ENCODE assay signal across 10 cellular contexts in the genomic region with DNA sequence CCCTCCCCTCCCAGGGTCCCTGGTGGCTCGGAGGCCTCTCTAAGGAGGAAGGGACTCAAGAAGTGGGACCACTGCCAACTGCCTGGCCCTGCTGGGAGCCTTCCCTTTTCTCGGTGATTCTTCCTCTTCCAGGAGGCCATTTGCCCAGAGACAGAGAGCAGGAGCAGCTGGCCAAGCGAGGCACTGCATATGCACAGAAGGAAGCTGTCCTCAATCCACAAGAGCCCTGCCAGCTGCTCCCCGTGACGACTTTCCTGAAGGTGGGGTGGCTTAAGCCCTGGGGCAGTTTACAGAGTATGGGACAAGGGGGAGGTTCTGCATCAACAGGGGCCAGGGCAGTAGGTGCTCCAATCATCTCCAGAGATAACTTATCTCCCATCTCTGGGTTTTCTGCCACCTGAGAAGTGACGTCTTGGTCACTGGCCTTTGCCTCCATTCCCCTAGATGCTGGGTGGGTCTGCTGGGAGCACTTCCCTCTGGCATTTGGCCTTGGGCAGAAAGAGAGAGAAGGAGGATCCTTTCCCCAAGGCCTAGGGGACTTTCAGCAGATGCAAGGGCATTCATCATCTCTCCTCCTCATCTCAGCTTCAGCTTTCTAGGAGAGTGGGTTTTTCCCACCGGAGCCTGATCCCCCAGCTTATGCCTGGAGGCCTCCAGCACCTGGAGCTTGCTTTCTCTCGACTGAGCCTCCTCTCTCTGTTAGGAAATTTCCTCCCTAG. TPM values are rescaled to one million over a fixed set of nuclear protein-coding genes. Genes with fewer than 3 reads are reported as not detected.
DNase-seq lines count a peak whose midpoint lies in the region; ATAC-seq and TF ChIP-seq lines count a peak whose summit lies in the region.
"Had no signal": no experiment of that assay in that cellular context is flagged by ENCODE, and none has a peak within 500 bp of the region (broad histone marks: within the 10 kb centered on the region; RNA-seq: fewer than 3 reads in every experiment).

No MANE protein-coding gene starts in this region.

- no peak overlapping the region for H3K4me2 ChIP-seq in smooth muscle cell

- H4K20me1 ChIP-seq in smooth muscle cell (ENCODE audit: low read depth): no peaks in the 10 kb centered on the region

- CTCF ChIA-PET in activated CD4-positive, alpha-beta memory T cell treated with anti-CD3 and anti-CD28 coated beads for 36 hours (lab: Charles Lee): interaction anchor here (1.4 kb wide), 1 partner anchor 133 kb away, joined by 3 read pairs; no protein-coding TSS in a partner anchor

- no peaks in the 10 kb centered on the region for H3K36me3 Mint-ChIP-seq in osteocyte (ENCODE audit: unreplicated experiment)
- H3K36me3 Mint-ChIP-seq in activated CD4-positive, alpha-beta memory T cell treated with anti-CD3 and anti-CD28 coated beads for 36 hours: no peaks in the 10 kb centered on the region
- H3K36me3 Mint-ChIP-seq in activated T-cell treated with anti-CD3 and anti-CD28 coated beads, Interleukin-2, amount 50 U/mL, for 72 hours (ENCODE audit: insufficient read depth in 2 of 2): no peaks in the 10 kb centered on the region

- H3K4me3 Mint-ChIP-seq in osteocyte (ENCODE audit: unreplicated experiment): no peak overlapping the region
- no peak overlapping the region for H3K4me3 Mint-ChIP-seq in activated CD4-positive, alpha-beta memory T cell treated with anti-CD3 and anti-CD28 coated beads for 36 hours
- no peak overlapping the region for H3K4me3 Mint-ChIP-seq in activated T-cell treated with anti-CD3 and anti-CD28 coated beads, Interleukin-2, amount 50 U/mL, for 72 hours

- H3K27me3 ChIP-seq in smooth muscle cell (ENCODE audit: low read depth): no peaks in the 10 kb centered on the region

- H3K36me3 ChIP-seq in smooth muscle cell (ENCODE audit: low read depth): no peaks in the 10 kb centered on the region

- H3K4me1 Mint-ChIP-seq in osteocyte (ENCODE audit: unreplicated experiment): peaks cover 38% of the 10 kb centered on the region
- H3K4me1 Mint-ChIP-seq in activated CD4-positive, alpha-beta memory T cell treated with anti-CD3 and anti-CD28 coated beads for 36 hours (ENCODE audit: low read depth): no peaks in the 10 kb centered on the region
- peaks cover 22% of the 10 kb centered on the region for H3K4me1 Mint-ChIP-seq in activated T-cell treated with anti-CD3 and anti-CD28 coated beads, Interleukin-2, amount 50 U/mL, for 72 hours (ENCODE audit: low read depth)

- DNase-seq in C1 segment of cervical spinal cord (lab: John Stamatoyannopoulos, UW): peak in 9 of 14 donors; percentile 6 to 72 (median 44)
- peak; percentile 47 for DNase-seq in NCI-H2171 (lab: John Stamatoyannopoulos, UW)
- DNase-seq in globus pallidus (ENCODE audit: low spot score): peak; percentile 72
- DNase-seq in osteocyte (ENCODE audit: extremely low spot score, unreplicated experiment): peak; percentile 64
- no peak for DNase-seq in activated CD4-positive, alpha-beta memory T cell treated with anti-CD3 and anti-CD28 coated beads for 36 hours
- no peak for DNase-seq in smooth muscle cell (lab: John Stamatoyannopoulos, UW; ENCODE audit: unreplicated experiment)
- no peak for DNase-seq in activated T-cell treated with anti-CD3 and anti-CD28 coated beads, Interleukin-2, amount 50 U/mL, for 72 hours

- no peak overlapping the region for H2AFZ ChIP-seq in smooth muscle cell (ENCODE audit: low read depth)
- H2AFZ ChIP-seq: parathyroid adenoma had no signal

- peaks cover 51% of the 10 kb centered on the region for H3K27me3 Mint-ChIP-seq in osteocyte (ENCODE audit: unreplicated experiment)
- peaks cover 14% of the 10 kb centered on the region for H3K27me3 Mint-ChIP-seq in activated CD4-positive, alpha-beta memory T cell treated with anti-CD3 and anti-CD28 coated beads for 36 hours
- no peaks in the 10 kb centered on the region for H3K27me3 Mint-ChIP-seq in activated T-cell treated with anti-CD3 and anti-CD28 coated beads, Interleukin-2, amount 50 U/mL, for 72 hours (ENCODE audit: low read depth)

- no peak for ATAC-seq in GM19351 (IDR thresholded peaks at IDR 0.05; ENCODE audit: unreplicated experiment)
- ATAC-seq in activated T-cell treated with anti-CD3 and anti-CD28 coated beads, Interleukin-2, amount 50 U/mL, for 72 hours (replicated peaks in 1 of 2): no peak

- H3K9me3 Mint-ChIP-seq in osteocyte (ENCODE audit: unreplicated experiment): no peaks in the 10 kb centered on the region
- no peaks in the 10 kb centered on the region for H3K9me3 Mint-ChIP-seq in activated CD4-positive, alpha-beta memory T cell treated with anti-CD3 and anti-CD28 coated beads for 36 hours
- no peaks in the 10 kb centered on the region for H3K9me3 Mint-ChIP-seq in activated T-cell treated with anti-CD3 and anti-CD28 coated beads, Interleukin-2, amount 50 U/mL, for 72 hours

- H3K4me3 ChIP-seq in smooth muscle cell: no peak overlapping the region

- POLR2A ChIA-PET in activated CD4-positive, alpha-beta memory T cell treated with anti-CD3 and anti-CD28 coated beads for 36 hours (lab: Charles Lee): no interaction called here

- no peaks in the 10 kb centered on the region for H3F3A ChIP-seq in smooth muscle cell (ENCODE audit: low read depth)

- H3K27ac Mint-ChIP-seq in osteocyte (ENCODE audit: unreplicated experiment): no peak overlapping the region
- H3K27ac Mint-ChIP-seq in activated CD4-positive, alpha-beta memory T cell treated with anti-CD3 and anti-CD28 coated beads for 36 hours: no peak overlapping the region
- H3K27ac Mint-ChIP-seq in activated T-cell treated with anti-CD3 and anti-CD28 coated beads, Interleukin-2, amount 50 U/mL, for 72 hours: no peak overlapping the region

- H3K9me3 ChIP-seq in smooth muscle cell (replicated peaks; ENCODE audit: low read depth): no peaks in the 10 kb centered on the region

- peaks cover 45% of the 10 kb centered on the region for H3K4me1 ChIP-seq in smooth muscle cell (ENCODE audit: low read depth)

- no peak overlapping the region for H3K9ac ChIP-seq in smooth muscle cell (ENCODE audit: low read depth)
- H3K9ac ChIP-seq: parathyroid adenoma had no signal

- TF ChIP-seq CTCF in osteocyte (IDR thresholded peaks at IDR 0.05) (no peak), smooth muscle cell (IDR thresholded peaks at IDR 0.05; ENCODE audit: borderline replicate concordance, insufficient read depth, poor library complexity, severe bottlenecking) (no peak)

- intact Hi-C loops in activated CD4-positive, alpha-beta memory T cell treated with anti-CD3 and anti-CD28 coated beads for 36 hours (cut with micrococcal nuclease): no loop called here

- no peaks in the 10 kb centered on the region for H3K79me2 ChIP-seq in smooth muscle cell (ENCODE audit: low read depth)
- H3K79me2 ChIP-seq: parathyroid adenoma had no signal

- 48% methylated on average over 7 of the region's 8 CpGs for WGBS in smooth muscle cell (ENCODE audit: low lambda C conversion rate)

- H3K27ac ChIP-seq in smooth muscle cell (ENCODE audit: low read depth): no peak overlapping the region
- H3K27ac ChIP-seq: parathyroid adenoma had no signal

RNA-seq across cellular contexts. Expression of a gene that starts 28.5 kb away (rescaled TPM):
- total RNA-seq in osteocyte (not detected in 2 replicates), smooth muscle cell (not detected in 2 replicates)
- not detected for total RNA-seq in activated CD4-positive, alpha-beta memory T cell treated with anti-CD3 and anti-CD28 coated beads for 36 hours
- not detected in 2 replicates for polyA plus RNA-seq in smooth muscle cell
- not detected for total RNA-seq in activated T-cell treated with anti-CD3 and anti-CD28 coated beads, Interleukin-2, amount 50 U/mL, for 72 hours
- total RNA-seq: endothelial cell of umbilical vein had no signal
- polyA plus RNA-seq: endothelial cell of umbilical vein had no signal

Comparison
In these comparisons a context has a peak if more than half of its experiments do, and no peak if none do; other contexts are left out.
1. DNase-seq: peak in C1 segment of cervical spinal cord (9 of 14), NCI-H2171 (single experiment), globus pallidus (single experiment) and osteocyte (single experiment); none in activated CD4-positive, alpha-beta memory T cell treated with anti-CD3 and anti-CD28 coated beads for 36 hours (single experiment), smooth muscle cell (single experiment) and activated T-cell treated with anti-CD3 and anti-CD28 coated beads, Interleukin-2, amount 50 U/mL, for 72 hours (0 of 2).